Comparison of ENCODE assay signal across 2 cellular contexts in the genomic region with DNA sequence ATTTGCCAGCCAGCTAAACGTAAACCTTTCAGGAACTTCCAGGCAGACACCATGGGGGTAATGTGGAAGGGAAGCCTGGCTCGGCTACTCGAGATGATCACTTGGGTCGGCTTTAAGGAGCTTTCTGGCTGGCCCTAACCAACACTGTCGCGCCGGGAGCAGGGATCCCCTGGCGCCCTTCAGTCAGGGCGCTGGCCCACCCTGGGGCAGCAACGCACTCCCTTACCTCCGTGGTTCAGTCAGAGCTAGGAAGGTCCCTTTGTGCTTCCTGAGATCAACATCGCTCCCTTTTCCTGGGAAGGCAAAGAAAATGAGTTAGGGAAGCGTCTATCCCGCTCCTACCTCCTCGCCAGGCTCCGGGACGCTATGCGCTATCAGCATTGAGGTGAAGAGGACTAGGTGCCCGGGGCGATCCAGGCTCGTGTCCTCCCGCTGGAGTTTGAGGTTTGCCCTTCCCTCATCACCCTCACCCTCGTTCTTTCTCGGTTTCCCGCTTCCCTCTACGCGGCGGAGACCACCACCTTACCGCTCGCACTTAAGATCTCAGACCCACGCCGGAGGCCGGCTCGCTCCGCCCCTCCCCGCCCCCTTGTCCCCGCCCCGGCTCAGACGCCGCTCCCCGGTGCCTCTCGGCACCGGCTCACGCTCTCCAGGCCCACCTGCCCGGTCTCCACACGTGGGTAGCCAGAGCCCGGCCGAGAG.
TF ChIP-seq lines count a peak whose summit lies in the region.

No MANE protein-coding gene starts in this region.

TF ChIP-seq in GM12891, 5 proteins besides CTCF, POLR2A, EP300 and RAD21:
- TF ChIP-seq POLR2AphosphoS5 (IDR thresholded peaks at IDR 0.05; ENCODE audit: low read depth, low read length) = no peak
- no peak for TF ChIP-seq PAX5 (IDR thresholded peaks at IDR 0.05; ENCODE audit: insufficient read depth, low read length, severe bottlenecking)
- TF ChIP-seq POU2F2 (IDR thresholded peaks at IDR 0.05; ENCODE audit: low read depth, low read length) = no peak
- TF ChIP-seq SPI1 (IDR thresholded peaks at IDR 0.05; ENCODE audit: low read depth, low read length) = no peak
- no peak for TF ChIP-seq TAF1 (IDR thresholded peaks at IDR 0.05; ENCODE audit: low read depth, low read length)

TF ChIP-seq in IMR-90, 13 proteins besides CTCF, POLR2A, EP300 and RAD21:
- 0 out of 2 replicates have a peak, but pooled peaks have one; percentile 49 for TF ChIP-seq MXI1 (IDR thresholded peaks at IDR 0.05; ENCODE audit: borderline replicate concordance, low read depth, low read length)
- TF ChIP-seq RFX5 (IDR thresholded peaks at IDR 0.05; ENCODE audit: low read depth, low read length) = no peak
- TF ChIP-seq, protein P1, sequence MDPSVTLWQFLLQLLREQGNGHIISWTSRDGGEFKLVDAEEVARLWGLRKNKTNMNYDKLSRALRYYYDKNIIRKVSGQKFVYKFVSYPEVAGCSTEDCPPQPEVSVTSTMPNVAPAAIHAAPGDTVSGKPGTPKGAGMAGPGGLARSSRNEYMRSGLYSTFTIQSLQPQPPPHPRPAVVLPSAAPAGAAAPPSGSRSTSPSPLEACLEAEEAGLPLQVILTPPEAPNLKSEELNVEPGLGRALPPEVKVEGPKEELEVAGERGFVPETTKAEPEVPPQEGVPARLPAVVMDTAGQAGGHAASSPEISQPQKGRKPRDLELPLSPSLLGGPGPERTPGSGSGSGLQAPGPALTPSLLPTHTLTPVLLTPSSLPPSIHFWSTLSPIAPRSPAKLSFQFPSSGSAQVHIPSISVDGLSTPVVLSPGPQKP (IDR thresholded peaks at IDR 0.05; ENCODE audit: borderline replicate concordance, low read depth, low read length) = no peak
- TF ChIP-seq CEBPB (IDR thresholded peaks at IDR 0.05; ENCODE audit: low read depth, low read length) = no peak
- no peak for TF ChIP-seq NFE2L2 (IDR thresholded peaks at IDR 0.05; ENCODE audit: low read depth, low read length)
- no peak for TF ChIP-seq SMC3 (IDR thresholded peaks at IDR 0.05; ENCODE audit: low read depth, low read length)
- no peak for TF ChIP-seq MAFK (IDR thresholded peaks at IDR 0.05; ENCODE audit: low read depth, low read length)
